1 cellular context compared by ENCODE assay signal in genomic region chr10:73940634-73941221, GRCh38.
TF ChIP-seq lines count a peak whose summit lies in the region.

No MANE protein-coding gene starts in this region.

TF ChIP-seq in SK-N-SH treated with all-trans-retinoic acid at 6 μM for 48 hours, 23 proteins besides CTCF, POLR2A, EP300 and RAD21 (continued from another document):
- TF ChIP-seq POU6F1 (CRISPR knock-in tag; IDR thresholded peaks at IDR 0.05; ENCODE audit: borderline replicate concordance, low read depth) = no peak
- no peak for TF ChIP-seq ZNF8 (CRISPR knock-in tag; IDR thresholded peaks at IDR 0.05)
- TF ChIP-seq ZNF70 (CRISPR knock-in tag; IDR thresholded peaks at IDR 0.05) = no peak
- TF ChIP-seq ZFP3 (CRISPR knock-in tag; IDR thresholded peaks at IDR 0.05) = no peak
- TF ChIP-seq SNAI2 (CRISPR knock-in tag; IDR thresholded peaks at IDR 0.05) = no peak
- no peak for TF ChIP-seq ZFP30 (CRISPR knock-in tag; IDR thresholded peaks at IDR 0.05)
- no peak for TF ChIP-seq TOX (CRISPR knock-in tag; IDR thresholded peaks at IDR 0.05; ENCODE audit: borderline replicate concordance)
- TF ChIP-seq CSDC2 (CRISPR knock-in tag; IDR thresholded peaks at IDR 0.05) = no peak
- no peak for TF ChIP-seq RARB (CRISPR knock-in tag; IDR thresholded peaks at IDR 0.05)
